8 cellular contexts compared by ENCODE assay signal in the genomic region with DNA sequence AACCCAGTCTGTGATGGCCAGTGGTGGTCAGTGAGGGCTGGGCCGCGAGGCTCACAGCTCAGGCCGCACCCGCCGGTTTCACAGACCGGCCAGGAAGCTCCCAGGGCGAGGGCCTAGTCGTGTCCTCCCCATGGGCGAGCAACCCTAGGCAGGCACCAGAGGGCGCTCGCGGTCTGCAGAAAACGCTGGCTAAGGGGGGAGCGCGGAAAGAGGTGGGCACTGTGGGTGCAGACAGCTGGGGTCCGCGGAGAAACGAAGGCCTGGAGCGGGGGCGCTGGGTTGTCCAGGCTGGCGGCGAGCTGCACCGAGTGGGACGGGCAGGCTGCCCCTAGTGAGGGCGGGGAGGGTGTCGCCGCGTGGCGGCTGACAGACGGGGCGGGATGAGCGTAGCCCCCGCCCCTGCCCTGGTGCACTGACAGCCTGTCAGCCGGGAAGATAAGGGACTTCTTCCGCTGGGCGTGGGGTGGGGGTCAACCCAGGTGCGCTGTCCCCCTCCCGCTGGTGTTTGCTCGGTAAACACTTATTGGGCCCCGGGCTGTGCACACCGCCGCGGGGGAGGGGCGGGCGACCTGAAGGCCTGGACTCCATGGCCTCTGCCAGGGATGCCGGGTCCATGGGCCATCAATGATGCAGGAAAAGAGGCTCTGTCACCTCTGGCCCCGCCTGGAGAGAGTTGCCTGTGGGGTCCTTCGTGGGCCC. TPM values are rescaled to one million over a fixed set of nuclear protein-coding genes. Genes with fewer than 3 reads are reported as not detected.
DNase-seq lines count a peak whose midpoint lies in the region; ATAC-seq, FAIRE-seq and TF ChIP-seq lines count a peak whose summit lies in the region.

No MANE protein-coding gene starts in this region.

- POLR2A ChIA-PET in MCF 10A (lab: Yijun Ruan, JAX), result interaction anchor here (0.6 to 1.8 kb wide), 4 partner anchors 10 to 218 kb away, joined by 3 to 4 read pairs (median 3); partner anchors contain the start of genes COMT and TXNRD2

- H3K9me3 Mint-ChIP-seq in MCF 10A (ENCODE audit: unreplicated experiment), result no peaks in the 10 kb centered on the region

- H3K4me1 Mint-ChIP-seq in MCF 10A (ENCODE audit: insufficient read depth, unreplicated experiment), result no peaks in the 10 kb centered on the region

- no peaks in the 10 kb centered on the region for H3K4me1 ChIP-seq in small intestine (ENCODE audit: control insufficient read depth in 2 of 2, insufficient read depth in 1 of 2, low read depth in 1 of 2, low read length in 1 of 2)

- TF ChIP-seq CTCF in VCaP (conservative IDR thresholded peaks at IDR 0.05) (peak; percentile 97), MCF 10A (IDR thresholded peaks at IDR 0.05; ENCODE audit: unreplicated experiment) (peak; percentile 97)

- peak overlapping the region; percentile 70 for H3K4me3 Mint-ChIP-seq in MCF 10A (ENCODE audit: unreplicated experiment)

- intact Hi-C loops in MCF 10A (cut with micrococcal nuclease), result loop anchor here (1.0 kb wide), 1 partner anchor 179 kb away; no protein-coding TSS in a partner anchor

- H3K36me3 Mint-ChIP-seq in MCF 10A (ENCODE audit: insufficient read depth, unreplicated experiment), result no peaks in the 10 kb centered on the region

- no peak overlapping the region for H3K27ac Mint-ChIP-seq in MCF 10A (ENCODE audit: low read depth, unreplicated experiment)

- DNase-seq in 8988T (peak; percentile 93), GM19238 (ENCODE audit: insufficient read length, low spot score) (peak; percentile 91), NCI-H2029 treated with DMSO at 0.1 percent for 48 hours (lab: John Stamatoyannopoulos, UW) (peak; percentile 60), MCF 10A (ENCODE audit: unreplicated experiment) (peak; percentile 76), iPS-NIHi7 (ENCODE audit: extremely low spot score) (peak; percentile 86), small intestine (peak; percentile 62)

- no peaks in the 10 kb centered on the region for H3K9me3 ChIP-seq in small intestine (ENCODE audit: control insufficient read depth, low read depth)

- H3K27ac ChIP-seq in VCaP, result peak overlapping the region; percentile 57; the same call in 1 of the 2 replicates
- H3K27ac ChIP-seq in small intestine (ENCODE audit: low read depth in 1 of 2, low read length in 1 of 2), result no peak overlapping the region

- CTCF ChIA-PET in MCF 10A (lab: Yijun Ruan, JAX), result interaction anchor here (0.5 to 4.0 kb wide), 54 partner anchors 11 to 555 kb away, joined by 3 to 76 read pairs (median 4); no protein-coding TSS in a partner anchor

- BruUV-seq in MCF 10A (replicated peaks; lab: Mats Ljungman, UMichigan), result no TSS peak

- WGBS in small intestine, 3 donors, result 2 to 5% (median 4%) methylated on average over 44 to 48 of the region's 48 CpGs

- H3K27me3 ChIP-seq in small intestine (ENCODE audit: control insufficient read depth in 2 of 2, insufficient read depth in 2 of 2, low read length in 2 of 2), result peaks cover 0 to 3% of the 10 kb centered on the region in 2 donors

- no peak for ATAC-seq in GM19328 (IDR thresholded peaks at IDR 0.05; ENCODE audit: unreplicated experiment)

- no peak for FAIRE-seq in small intestine (lab: Jason Lieb, UNC)

- no peaks in the 10 kb centered on the region for H3K36me3 ChIP-seq in small intestine (ENCODE audit: control insufficient read depth in 2 of 2, insufficient read depth in 2 of 2, low read length in 2 of 2)

- peak overlapping the region in 1 of 2 donors; percentile 8 for H3K4me3 ChIP-seq in small intestine (ENCODE audit: low read depth in 1 of 2, low read length in 2 of 2)

- no peaks in the 10 kb centered on the region for H3K27me3 Mint-ChIP-seq in MCF 10A (ENCODE audit: insufficient read depth, unreplicated experiment)

RNA-seq across cellular contexts. Expression of gene GP1BB, which starts 7.5 kb away (rescaled TPM):
- total RNA-seq in MCF 10A (2022), result 0.37 and 0.83 TPM in 2 replicates
- 1 to 10 TPM in 2 of 3 donors, under 1 TPM in 1; 0.67 to 1.4 (median 1.3) TPM for polyA plus RNA-seq in small intestine

RNA-seq across cellular contexts. Expression of gene SEPTIN5, which starts 16.5 kb away (rescaled TPM):
- total RNA-seq in MCF 10A (2022), result 2.0 and 3.5 TPM in 2 replicates
- 1 to 10 TPM; 2.2 to 9.9 (median 2.2) TPM for polyA plus RNA-seq in small intestine

RNA-seq across cellular contexts. Expression of gene TBX1, which starts 29.8 kb away (rescaled TPM):
- total RNA-seq in MCF 10A (2022), result not detected in 2 replicates
- 1 to 10 TPM in 2 of 3 donors, not detected in 1; 1.1 to 4.8 TPM for polyA plus RNA-seq in small intestine
